In the genomic region with DNA sequence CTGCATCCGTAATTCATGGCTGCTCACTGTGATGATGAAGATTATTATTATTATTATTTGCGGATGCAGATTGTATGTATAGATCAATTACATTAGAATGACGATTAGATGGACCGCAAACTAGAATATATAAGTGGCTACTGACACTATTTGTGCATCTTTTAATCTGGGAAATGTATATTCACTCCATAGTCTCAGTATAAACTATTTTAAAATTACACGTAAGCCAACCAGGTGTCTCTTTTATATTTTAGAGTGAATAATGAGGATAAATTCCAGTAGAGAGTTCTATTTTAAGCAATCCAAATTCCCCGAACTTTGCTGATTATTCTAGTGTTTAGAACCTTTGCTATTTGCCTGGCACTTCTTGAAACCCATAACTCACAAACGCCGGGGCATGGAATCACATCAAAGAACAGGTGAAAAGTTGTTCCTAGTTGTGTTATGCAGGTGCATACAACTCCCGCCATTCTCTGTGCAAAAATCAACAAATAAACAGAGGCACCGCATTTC, we compare ENCODE assay signal across 8 cellular contexts. TPM values are rescaled to one million over a fixed set of nuclear protein-coding genes. Genes with fewer than 3 reads are reported as not detected.
DNase-seq lines count a peak whose midpoint lies in the region; ATAC-seq and TF ChIP-seq lines count a peak whose summit lies in the region.

No MANE protein-coding gene starts in this region.

- CTCF ChIA-PET in A673 (lab: Charles Lee): interaction anchor here (0.6 kb wide), 1 partner anchor 1798 kb away, joined by 3 read pairs; no protein-coding TSS in a partner anchor
- CTCF ChIA-PET in MCF 10A (lab: Yijun Ruan, JAX): interaction anchor here (0.6 to 0.8 kb wide), 2 partner anchors 158 to 226 kb away, joined by 3 read pairs; no protein-coding TSS in a partner anchor

- peak overlapping the region; percentile 100 for H3K27ac ChIP-seq in A673 (ENCODE audit: low read depth, low read length, poor library complexity, severe bottlenecking)
- H3K27ac ChIP-seq in HUES6 (ENCODE audit: low read depth, low read length): peak overlapping the region; percentile 43
- H3K27ac ChIP-seq in muscle layer of colon (ENCODE audit: low read depth, low read length): peak overlapping the region; percentile 41

- H3K4me1 ChIP-seq in A673 (ENCODE audit: insufficient read depth, low read length, poor library complexity, severe bottlenecking) (peaks cover 6% of the 10 kb centered on the region), HUES6 (ENCODE audit: control insufficient read depth, insufficient read depth, low read length) (no peaks in the 10 kb centered on the region), muscle layer of colon (ENCODE audit: insufficient read depth, low read length) (peaks cover 16% of the 10 kb centered on the region)

- no peaks in the 10 kb centered on the region for H3K9me3 Mint-ChIP-seq in MCF 10A (ENCODE audit: unreplicated experiment)

- H3K36me3 ChIP-seq in A673 (ENCODE audit: insufficient read depth, low read length, poor library complexity, severe bottlenecking): peaks cover 20% of the 10 kb centered on the region
- H3K36me3 ChIP-seq in HUES6 (ENCODE audit: control insufficient read depth, insufficient read depth, low read length): peaks cover 24% of the 10 kb centered on the region
- H3K36me3 ChIP-seq in muscle layer of colon (ENCODE audit: insufficient read depth, low read length): peaks cover 8% of the 10 kb centered on the region

- peak overlapping the region; percentile 68 for H3K4me3 ChIP-seq in A673 (ENCODE audit: low read depth, low read length, poor library complexity, severe bottlenecking)
- peak overlapping the region; percentile 90 for H3K4me3 ChIP-seq in HUES6 (ENCODE audit: low read depth, low read length)
- H3K4me3 ChIP-seq in muscle layer of colon (ENCODE audit: low read depth in 1 of 2, low read length in 2 of 2): peak overlapping the region; percentile 50 to 90

- no peak for ATAC-seq in HG02852 (IDR thresholded peaks at IDR 0.05; ENCODE audit: unreplicated experiment)

- POLR2A ChIA-PET in A673 (lab: Charles Lee; ENCODE audit: low non-redundant PET) (interaction anchor here (0.6 to 0.7 kb wide), 4 partner anchors 10 to 704 kb away, joined by 5 to 8 read pairs (median 6); no protein-coding TSS in a partner anchor), MCF 10A (lab: Yijun Ruan, JAX) (interaction anchor here (0.6 kb wide), 1 partner anchor 150 kb away, joined by 3 read pairs; no protein-coding TSS in a partner anchor)

- H3K9ac ChIP-seq in HUES6 (ENCODE audit: low read length): peak overlapping the region; percentile 35
- peak overlapping the region; percentile 43 for H3K9ac ChIP-seq in muscle layer of colon (ENCODE audit: low read length)

- BruUV-seq in A673 (replicated peaks; lab: Mats Ljungman, UMichigan) (TSS peak; percentile 87), MCF 10A (replicated peaks; lab: Mats Ljungman, UMichigan) (TSS peak; percentile 77)

- no peaks in the 10 kb centered on the region for H3K9me3 ChIP-seq in A673 (ENCODE audit: low read depth, low read length, poor library complexity, severe bottlenecking)
- no peaks in the 10 kb centered on the region for H3K9me3 ChIP-seq in HUES6 (ENCODE audit: control insufficient read depth, insufficient read depth, low read depth, low read length)
- no peaks in the 10 kb centered on the region for H3K9me3 ChIP-seq in muscle layer of colon (ENCODE audit: low read length)

- H3K27ac Mint-ChIP-seq in MCF 10A (ENCODE audit: low read depth, unreplicated experiment): peak overlapping the region; percentile 98

- peaks cover 21% of the 10 kb centered on the region for H3K36me3 Mint-ChIP-seq in MCF 10A (ENCODE audit: insufficient read depth, unreplicated experiment)

- peaks cover 8% of the 10 kb centered on the region for H3K4me1 Mint-ChIP-seq in MCF 10A (ENCODE audit: insufficient read depth, unreplicated experiment)

- H3K27me3 Mint-ChIP-seq in MCF 10A (ENCODE audit: insufficient read depth, unreplicated experiment): peaks cover 47% of the 10 kb centered on the region

- TF ChIP-seq CTCF in A673 (conservative IDR thresholded peaks at IDR 0.05; ENCODE audit: low read depth, low read length) (no peak), MCF 10A (IDR thresholded peaks at IDR 0.05; ENCODE audit: unreplicated experiment) (no peak)

- no peaks in the 10 kb centered on the region for H3K27me3 ChIP-seq in A673 (replicated peaks; ENCODE audit: insufficient read depth, low read depth, low read length, poor library complexity)
- no peaks in the 10 kb centered on the region for H3K27me3 ChIP-seq in HUES6 (ENCODE audit: control insufficient read depth, insufficient read depth, low read length)
- H3K27me3 ChIP-seq in muscle layer of colon (ENCODE audit: control insufficient read depth in 1 of 2, insufficient read depth in 2 of 2, low read length in 2 of 2): no peaks in the 10 kb centered on the region

- DNase-seq in A673 (ENCODE audit: low spot score) (peak; percentile 5), MCF 10A (ENCODE audit: unreplicated experiment) (no peak), NCI-H2171 treated with DMSO at 0.1 percent for 48 hours (lab: John Stamatoyannopoulos, UW) (no peak), posterior cingulate gyrus (no peak)
- no peak for DNase-seq in activated effector memory CD4-positive, alpha-beta T cell treated with Interleukin-2 at 50 U/mL for 16 hours

- intact Hi-C loops in A673 (cut with micrococcal nuclease; ENCODE audit: unreplicated experiment) (loop anchor here (5.0 kb wide), 1 partner anchor 582 kb away; no protein-coding TSS in a partner anchor), MCF 10A (cut with micrococcal nuclease) (no loop called here), posterior cingulate gyrus (cut with DNase I) (loop anchor here (5.0 kb wide), 1 partner anchor 93 kb away; the partner anchor contains the start of gene TSPAN12)

- peak overlapping the region; percentile 94 for H3K4me3 Mint-ChIP-seq in MCF 10A (ENCODE audit: unreplicated experiment)

RNA-seq across cellular contexts. Expression of gene ING3, which starts 0.5 kb away (rescaled TPM):
- total RNA-seq in A673 (2021): 12.1 and 16.1 TPM in 2 replicates
- total RNA-seq in MCF 10A (2022): 11.7 and 18.9 TPM in 2 replicates

RNA-seq across cellular contexts. Expression of gene CPED1, which starts 38.4 kb away (rescaled TPM):
- total RNA-seq in A673 (2021): 0.15 TPM in 1 of 2 replicates, not detected in the other
- not detected in 2 replicates for total RNA-seq in MCF 10A (2022)

Comparison
In these comparisons a context has a peak if more than half of its experiments do, and no peak if none do; other contexts are left out.
1. H3K27ac ChIP-seq: peak in every context shown above with its lines; median percentile 100 in A673; 43 in HUES6; 41 in muscle layer of colon.